In genomic region chr12:1936406-1937320, GRCh38 we compare ENCODE assay signal across 9 cellular contexts. TPM values are rescaled to one million over a fixed set of nuclear protein-coding genes. Genes with fewer than 3 reads are reported as not detected.
DNase-seq lines count a peak whose midpoint lies in the region; ATAC-seq and TF ChIP-seq lines count a peak whose summit lies in the region.
"Had no signal": no experiment of that assay in that cellular context is flagged by ENCODE, and none has a peak within 500 bp of the region (broad histone marks: within the 10 kb centered on the region; RNA-seq: fewer than 3 reads in every experiment).

No MANE protein-coding gene starts in this region.

- no TSS peak for BruUV-seq in Panc1 (replicated peaks; lab: Mats Ljungman, UMichigan)

- ATAC-seq in Panc1 = peak; percentile 74
- ATAC-seq in HG03139 (IDR thresholded peaks at IDR 0.05; ENCODE audit: unreplicated experiment) = no peak
- ATAC-seq in CD4-positive, alpha-beta T cell (ENCODE audit: poor library complexity) = no peak
- no peak for ATAC-seq in GM19035 (IDR thresholded peaks at IDR 0.05; ENCODE audit: unreplicated experiment)
- no peak for ATAC-seq in GM18861 (IDR thresholded peaks at IDR 0.05; ENCODE audit: unreplicated experiment)

- H3K27ac ChIP-seq in Panc1 (ENCODE audit: low read length) = no peak overlapping the region
- no peak overlapping the region for H3K27ac ChIP-seq in CD4-positive, alpha-beta T cell (ENCODE audit: low read depth, low read length)
- H3K27ac ChIP-seq: skin epidermis had no signal

- H3K36me3 ChIP-seq in Panc1 (ENCODE audit: control insufficient read depth, insufficient read depth, low read length) = no peaks in the 10 kb centered on the region

- peak; percentile 27 for DNase-seq in EL
- no peak for DNase-seq in Panc1 (ENCODE audit: low read depth, low spot score)
- peak; percentile 54 for DNase-seq in fibroblast of the conjunctiva (ENCODE audit: low read depth)
- DNase-seq in pons (ENCODE audit: low spot score) = peak; percentile 94
- no peak for DNase-seq in CD4-positive, alpha-beta T cell

- CTCF ChIA-PET in Panc1 (lab: Charles Lee) = no interaction called here
- CTCF ChIA-PET in CD4-positive, alpha-beta T cell (lab: Charles Lee) = no interaction called here

- in situ Hi-C loops in Panc1 (cut with HindIII; ENCODE audit: low pct_unique_long_range_greater_than_20kb, low sequenced_read_pairs) = no loop called here

- H3K9me3 ChIP-seq in Panc1 (ENCODE audit: control insufficient read depth, insufficient read depth, low read depth, low read length) = no peaks in the 10 kb centered on the region
- no peaks in the 10 kb centered on the region for H3K9me3 ChIP-seq in CD4-positive, alpha-beta T cell (ENCODE audit: control insufficient read depth, low read length)

- no peaks in the 10 kb centered on the region for H3K27me3 ChIP-seq in Panc1 (ENCODE audit: control insufficient read depth, insufficient read depth, low read length)
- H3K27me3 ChIP-seq in CD4-positive, alpha-beta T cell (ENCODE audit: control insufficient read depth, insufficient read depth, low read length) = no peaks in the 10 kb centered on the region

- H3K4me1 ChIP-seq in Panc1 (ENCODE audit: control insufficient read depth, insufficient read depth, low read length) = peaks cover 3% of the 10 kb centered on the region; the same call in 1 of the 2 replicates

- POLR2A ChIA-PET in Panc1 (lab: Charles Lee) = no interaction called here
- POLR2A ChIA-PET in CD4-positive, alpha-beta T cell (lab: Charles Lee) = no interaction called here

- no peaks in the 10 kb centered on the region for H3K9me3 Mint-ChIP-seq in CD4-positive, alpha-beta T cell

- intact Hi-C loops in Panc1 (cut with micrococcal nuclease; ENCODE audit: unreplicated experiment) = loop anchor here (10.0 kb wide), 1 partner anchor 272 kb away; no protein-coding TSS in a partner anchor
- intact Hi-C loops in CD4-positive, alpha-beta T cell (cut with DNase I, micrococcal nuclease) = loop anchor here in 1 of 2 experiments (5.0 kb wide), 1 partner anchor 101 kb away; no protein-coding TSS in a partner anchor

- H3K4me1 Mint-ChIP-seq in CD4-positive, alpha-beta T cell (ENCODE audit: low read depth) = peaks cover 9% of the 10 kb centered on the region

- no peak overlapping the region for H3K27ac Mint-ChIP-seq in CD4-positive, alpha-beta T cell

- H3K4me3 Mint-ChIP-seq in CD4-positive, alpha-beta T cell = no peak overlapping the region

- no peaks in the 10 kb centered on the region for H3K27me3 Mint-ChIP-seq in CD4-positive, alpha-beta T cell

- no peak for TF ChIP-seq CTCF in Panc1 (IDR thresholded peaks at IDR 0.05)
- no peak for TF ChIP-seq CTCF in CD4-positive, alpha-beta T cell (IDR thresholded peaks at IDR 0.05)

- no peak overlapping the region for H3K4me3 ChIP-seq in Panc1 (ENCODE audit: low read depth in 2 of 2, low read length in 2 of 2)
- H3K4me3 ChIP-seq: skin epidermis had no signal

- H3K36me3 Mint-ChIP-seq in CD4-positive, alpha-beta T cell (ENCODE audit: low read depth) = peaks cover 28% of the 10 kb centered on the region

RNA-seq across cellular contexts. Expression of gene CACNA2D4, which starts 18.2 kb away (rescaled TPM):
- total RNA-seq in Panc1 (2021; ENCODE audit: unreplicated experiment) = 0.15 TPM
- polyA plus RNA-seq in Panc1 (2012; ENCODE audit: insufficient read length) = 0.29 TPM
- total RNA-seq in CD4-positive, alpha-beta T cell = 10 to 100 TPM; 10.5 to 11.3 TPM

Comparison
In these comparisons a context has a peak if more than half of its experiments do, and no peak if none do; other contexts are left out.
1. DNase-seq: peak in EL (single experiment), fibroblast of the conjunctiva (single experiment) and pons (single experiment); none in Panc1 (single experiment) and CD4-positive, alpha-beta T cell (0 of 10).
2. RNA of gene CACNA2D4, which starts 18.2 kb away (total RNA-seq): 10.5 to 11.3 TPM in CD4-positive, alpha-beta T cell; 0.15 TPM in Panc1 (single experiment); every median in the first group is over 10 times any median in the second.